In the genomic region with DNA sequence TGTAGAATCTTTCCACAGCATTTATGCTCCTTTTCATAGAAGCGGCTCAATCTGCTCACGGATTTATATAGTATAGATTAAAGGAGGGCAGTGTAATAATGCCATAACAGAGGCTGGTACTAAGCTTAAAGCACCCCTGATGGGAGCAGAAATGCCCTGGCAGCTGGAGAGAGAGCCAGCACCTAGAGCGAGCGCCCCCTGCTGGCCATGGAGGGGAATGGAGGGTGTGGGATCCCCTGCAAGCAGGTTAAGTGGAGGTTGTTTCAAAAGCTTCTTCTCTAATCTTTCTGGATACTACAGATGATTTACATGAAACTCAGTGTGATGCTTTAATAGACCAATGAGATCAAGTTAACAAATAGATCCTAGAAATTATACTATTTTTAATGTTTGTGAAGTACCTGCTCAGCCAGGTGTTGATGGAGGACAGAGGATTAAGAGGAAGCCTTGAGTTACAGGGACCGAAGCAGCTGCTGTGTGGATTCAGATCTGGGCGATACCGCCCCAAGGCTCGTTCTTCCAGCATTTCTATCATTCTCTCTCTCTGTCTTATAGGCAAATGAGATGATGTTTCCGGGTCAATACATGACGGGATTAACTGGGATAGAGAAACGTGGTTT, we compare ENCODE assay signal across 10 cellular contexts.
DNase-seq lines count a peak whose midpoint lies in the region; ATAC-seq and TF ChIP-seq lines count a peak whose summit lies in the region.
"Had no signal": no experiment of that assay in that cellular context is flagged by ENCODE, and none has a peak within 500 bp of the region (broad histone marks: within the 10 kb centered on the region; RNA-seq: fewer than 3 reads in every experiment).

No MANE protein-coding gene starts in this region.

- H3K4me1 ChIP-seq in GM23248 (ENCODE audit: insufficient read depth) (no peaks in the 10 kb centered on the region), OCI-LY3 (ENCODE audit: low read length) (no peaks in the 10 kb centered on the region), gastrocnemius medialis (no peaks in the 10 kb centered on the region)
- H3K4me1 ChIP-seq: SJSA1 had no signal

- in situ Hi-C loops in GM23248 (cut with MboI) (no loop called here), gastrocnemius medialis (cut with MboI; ENCODE audit: low sequenced_read_pairs in 4 of 4) (no loop called here)

- no peaks in the 10 kb centered on the region for H3K9me3 Mint-ChIP-seq in activated T-helper 1 cell treated with anti-CD3 and anti-CD28 coated beads, Interleukin-12 subunit alpha, Interleukin-12 subunit beta, Interleukin-2, Interleukin-4 antibody, amounts not matched to agents 30 ng/mL and 10 ng/mL and 1 ng/mL, durations not matched to agents 14 hours and 24 hours and 36 hours

- TF ChIP-seq CTCF in OCI-LY3 (IDR thresholded peaks at IDR 0.05; ENCODE audit: low read depth, low read length) (peak; percentile 88), gastrocnemius medialis (IDR thresholded peaks at IDR 0.05 in 4 of 5, conservative IDR thresholded peaks at IDR 0.05 in 1 of 5) (peak; percentile 23 to 70 (median 40))

- no peak for TF ChIP-seq POLR2A in gastrocnemius medialis (IDR thresholded peaks at IDR 0.05)

- H3K36me3 ChIP-seq in GM23248 (ENCODE audit: low read depth) (no peaks in the 10 kb centered on the region), OCI-LY3 (replicated peaks; ENCODE audit: low read depth, low read length) (peaks cover 7% of the 10 kb centered on the region), gastrocnemius medialis (no peaks in the 10 kb centered on the region)
- H3K36me3 ChIP-seq: SJSA1 had no signal

- H4K20me1 ChIP-seq in GM23248 (ENCODE audit: insufficient read depth) (no peaks in the 10 kb centered on the region), OCI-LY3 (ENCODE audit: insufficient read depth, low read length) (no peaks in the 10 kb centered on the region)

- H3K4me1 Mint-ChIP-seq in activated T-helper 1 cell treated with anti-CD3 and anti-CD28 coated beads, Interleukin-12 subunit alpha, Interleukin-12 subunit beta, Interleukin-2, Interleukin-4 antibody, amounts not matched to agents 30 ng/mL and 10 ng/mL and 1 ng/mL, durations not matched to agents 14 hours and 24 hours and 36 hours (ENCODE audit: low read depth) = no peaks in the 10 kb centered on the region

- peaks cover 6% of the 10 kb centered on the region for H3K27me3 Mint-ChIP-seq in activated T-helper 1 cell treated with anti-CD3 and anti-CD28 coated beads, Interleukin-12 subunit alpha, Interleukin-12 subunit beta, Interleukin-2, Interleukin-4 antibody, amounts not matched to agents 30 ng/mL and 10 ng/mL and 1 ng/mL, durations not matched to agents 14 hours and 24 hours and 36 hours (ENCODE audit: insufficient read depth)
- H3K27me3 Mint-ChIP-seq: stimulated activated naive CD8-positive, alpha-beta T cell treated with anti-CD3 and anti-CD28 coated beads, Interleukin-15, Interleukin-2, amounts not matched to agents 100 ng/mL and 50 ng/mL, for 24 hours had no signal

- H3K27ac Mint-ChIP-seq in activated T-helper 1 cell treated with anti-CD3 and anti-CD28 coated beads, Interleukin-12 subunit alpha, Interleukin-12 subunit beta, Interleukin-2, Interleukin-4 antibody, amounts not matched to agents 30 ng/mL and 10 ng/mL and 1 ng/mL, durations not matched to agents 14 hours and 24 hours and 36 hours = no peak overlapping the region
- H3K27ac Mint-ChIP-seq: stimulated activated naive CD8-positive, alpha-beta T cell treated with anti-CD3 and anti-CD28 coated beads, Interleukin-15, Interleukin-2, amounts not matched to agents 100 ng/mL and 50 ng/mL, for 24 hours had no signal

- H3K27ac ChIP-seq in GM23248 = no peak overlapping the region
- H3K27ac ChIP-seq in OCI-LY3 (ENCODE audit: low read length) = no peak overlapping the region
- H3K27ac ChIP-seq in gastrocnemius medialis = no peak overlapping the region
- H3K27ac ChIP-seq: SJSA1 had no signal

- no peak overlapping the region for H3K4me2 ChIP-seq in GM23248 (ENCODE audit: unreplicated experiment)
- no peak overlapping the region for H3K4me2 ChIP-seq in OCI-LY3 (ENCODE audit: low read length)

- H3K9ac ChIP-seq in GM23248 (no peak overlapping the region), OCI-LY3 (ENCODE audit: low read length) (no peak overlapping the region)

- peak; percentile 29 for DNase-seq in COR-L47 (lab: John Stamatoyannopoulos, UW)
- DNase-seq in GM23248 = peak; percentile 45
- DNase-seq in activated T-helper 1 cell treated with anti-CD3 and anti-CD28 coated beads, Interleukin-12 subunit alpha, Interleukin-12 subunit beta, Interleukin-2, Interleukin-4 antibody, amounts not matched to agents 30 ng/mL and 10 ng/mL and 1 ng/mL, durations not matched to agents 14 hours and 24 hours and 36 hours (ENCODE audit: low spot score) = peak; percentile 14
- DNase-seq in germinal center (ENCODE audit: low spot score) = peak; percentile 34
- DNase-seq in gastrocnemius medialis = no peak
- no peak for DNase-seq in NCI-H226
- DNase-seq in HCEC 1CT = no peak

- WGBS in GM23248 (ENCODE audit: low coverage in 1 of 2, low lambda C conversion rate in 2 of 2, missing lambda C conversion rate in 2 of 2), 2 experiments = 43 to 44% methylated on average over 11 of the region's 11 CpGs

- H3K9me2 ChIP-seq in GM23248 (ENCODE audit: insufficient read depth) = no peaks in the 10 kb centered on the region

- intact Hi-C loops in activated T-helper 1 cell treated with anti-CD3 and anti-CD28 coated beads, Interleukin-12 subunit alpha, Interleukin-12 subunit beta, Interleukin-2, Interleukin-4 antibody, amounts not matched to agents 30 ng/mL and 10 ng/mL and 1 ng/mL, durations not matched to agents 14 hours and 24 hours and 36 hours (cut with micrococcal nuclease) = loop anchor here (1.0 to 5.0 kb wide), 2 partner anchors 678 to 1565 kb away; no protein-coding TSS in a partner anchor
- intact Hi-C loops in gastrocnemius medialis (cut with DNase I; ENCODE audit: low total_unique reads) = loop anchor here (5.0 to 10.0 kb wide), 2 partner anchors 1213 to 1565 kb away; no protein-coding TSS in a partner anchor

- H3K36me3 Mint-ChIP-seq in activated T-helper 1 cell treated with anti-CD3 and anti-CD28 coated beads, Interleukin-12 subunit alpha, Interleukin-12 subunit beta, Interleukin-2, Interleukin-4 antibody, amounts not matched to agents 30 ng/mL and 10 ng/mL and 1 ng/mL, durations not matched to agents 14 hours and 24 hours and 36 hours (ENCODE audit: low read depth) = no peaks in the 10 kb centered on the region

- H3F3A ChIP-seq in GM23248 (ENCODE audit: insufficient read depth) = no peaks in the 10 kb centered on the region

- H3K4me3 ChIP-seq in GM23248 = no peak overlapping the region
- no peak overlapping the region for H3K4me3 ChIP-seq in OCI-LY3 (ENCODE audit: low read length)
- no peak overlapping the region for H3K4me3 ChIP-seq in gastrocnemius medialis
- H3K4me3 ChIP-seq: SJSA1 had no signal

- H3K9me3 ChIP-seq in GM23248 (ENCODE audit: low read depth) (no peaks in the 10 kb centered on the region), OCI-LY3 (ENCODE audit: insufficient read depth, low read length) (no peaks in the 10 kb centered on the region), gastrocnemius medialis (no peaks in the 10 kb centered on the region)
- H3K9me3 ChIP-seq: SJSA1 had no signal

- H2AFZ ChIP-seq in GM23248 (no peak overlapping the region), OCI-LY3 (ENCODE audit: low read depth, low read length) (no peak overlapping the region)

- H3K27me3 ChIP-seq in GM23248 (replicated peaks; ENCODE audit: insufficient read depth) (no peaks in the 10 kb centered on the region), OCI-LY3 (ENCODE audit: low read depth, low read length) (no peaks in the 10 kb centered on the region), gastrocnemius medialis (no peaks in the 10 kb centered on the region)
- H3K27me3 ChIP-seq: SJSA1 had no signal

- H3K79me2 ChIP-seq in GM23248 (ENCODE audit: insufficient read depth) = no peaks in the 10 kb centered on the region
- no peaks in the 10 kb centered on the region for H3K79me2 ChIP-seq in OCI-LY3 (ENCODE audit: low read length)

- H3K4me3 Mint-ChIP-seq in activated T-helper 1 cell treated with anti-CD3 and anti-CD28 coated beads, Interleukin-12 subunit alpha, Interleukin-12 subunit beta, Interleukin-2, Interleukin-4 antibody, amounts not matched to agents 30 ng/mL and 10 ng/mL and 1 ng/mL, durations not matched to agents 14 hours and 24 hours and 36 hours = no peak overlapping the region
- H3K4me3 Mint-ChIP-seq: stimulated activated naive CD8-positive, alpha-beta T cell treated with anti-CD3 and anti-CD28 coated beads, Interleukin-15, Interleukin-2, amounts not matched to agents 100 ng/mL and 50 ng/mL, for 24 hours had no signal

- no peak for ATAC-seq in gastrocnemius medialis

Comparison
In these comparisons a context has a peak if more than half of its experiments do, and no peak if none do; other contexts are left out.
1. DNase-seq: peak in COR-L47 (single experiment), GM23248 (single experiment), activated T-helper 1 cell treated with anti-CD3 and anti-CD28 coated beads, Interleukin-12 subunit alpha, Interleukin-12 subunit beta, Interleukin-2, Interleukin-4 antibody, amounts not matched to agents 30 ng/mL and 10 ng/mL and 1 ng/mL, durations not matched to agents 14 hours and 24 hours and 36 hours (single experiment) and germinal center (single experiment); none in gastrocnemius medialis (0 of 2), NCI-H226 (single experiment) and HCEC 1CT (single experiment).